18 cellular contexts compared by ENCODE assay signal in genomic region chr17:31072186-31072585, GRCh38. TPM values are rescaled to one million over a fixed set of nuclear protein-coding genes. Genes with fewer than 3 reads are reported as not detected.
DNase-seq lines count a peak whose midpoint lies in the region; ATAC-seq, FAIRE-seq and TF ChIP-seq lines count a peak whose summit lies in the region.
"Had no signal": no experiment of that assay in that cellular context is flagged by ENCODE, and none has a peak within 500 bp of the region (broad histone marks: within the 10 kb centered on the region; RNA-seq: fewer than 3 reads in every experiment).

No MANE protein-coding gene starts in this region.

- POLR2A ChIA-PET in RWPE1 (lab: Yijun Ruan, JAX; ENCODE audit: low non-redundant PET) = interaction anchor here (1.4 kb wide), 1 partner anchor 22 kb away, joined by 3 read pairs; the partner anchor contains the start of gene NF1

- CTCF ChIA-PET in RWPE1 (lab: Yijun Ruan, JAX) = interaction anchor here (0.7 kb wide), 1 partner anchor 22 kb away, joined by 3 read pairs; the partner anchor contains the start of gene NF1

- no peak for ATAC-seq in left colon
- ATAC-seq in HG03097 (IDR thresholded peaks at IDR 0.05; ENCODE audit: low FRiP score, unreplicated experiment) = no peak
- ATAC-seq: pancreas had no signal

- intact Hi-C loops in left colon (cut with DNase I, micrococcal nuclease) = no loop called here

- H3K36me3 ChIP-seq in cardiac muscle cell (no peaks in the 10 kb centered on the region), right atrium auricular region (no peaks in the 10 kb centered on the region)
- H3K36me3 ChIP-seq: pancreas, tibial nerve had no signal

- TF ChIP-seq CTCF in cardiac muscle cell (IDR thresholded peaks at IDR 0.05; ENCODE audit: low read depth, low read length) (no peak), right atrium auricular region (IDR thresholded peaks at IDR 0.05) (no peak), RWPE1 (conservative IDR thresholded peaks at IDR 0.05; ENCODE audit: low read depth) (no peak), fibroblast of pulmonary artery (IDR thresholded peaks at IDR 0.05; ENCODE audit: low read length, missing control alignments) (no peak), D721Med (IDR thresholded peaks at IDR 0.05; ENCODE audit: insufficient read depth, missing control alignments) (no peak)

- no peak for FAIRE-seq in D721Med (lab: Jason Lieb, UNC)
- FAIRE-seq: endothelial cell of umbilical vein, pancreas had no signal

- peak; percentile 24 to 42 for DNase-seq in cardiac muscle cell (ENCODE audit: low read depth in 1 of 2, low spot score in 1 of 2)
- DNase-seq in right atrium auricular region (ENCODE audit: low spot score) = no peak
- peak; percentile 83 for DNase-seq in RWPE1 (ENCODE audit: low spot score)
- peak; percentile 43 for DNase-seq in fibroblast of pulmonary artery (ENCODE audit: low read depth)
- no peak for DNase-seq in left colon
- no peak for DNase-seq in D721Med (ENCODE audit: insufficient read length, low spot score)
- no peak for DNase-seq in NCI-H1105 treated with DMSO at 0.1 percent for 48 hours (lab: John Stamatoyannopoulos, UW)
- DNase-seq: activated naive CD4-positive, alpha-beta T cell treated with anti-CD3 and anti-CD28 coated beads, Interleukin-2, amount 10 ng/mL, durations not matched to agents 7 days and 5 days; AML-193; central memory CD4-positive, alpha-beta T cell; DMS153; midbrain; NCI-H524; pancreas; stimulated activated CD8-positive, alpha-beta memory T cell treated with anti-CD3 and anti-CD28 coated beads, Interleukin-4, amount 100 ng/mL, for 48 hours had no signal

- H3K27me3 ChIP-seq in cardiac muscle cell (no peaks in the 10 kb centered on the region), right atrium auricular region (no peaks in the 10 kb centered on the region)
- H3K27me3 ChIP-seq: pancreas, tibial nerve had no signal

- H3K9me3 ChIP-seq in cardiac muscle cell (ENCODE audit: low read depth) (no peaks in the 10 kb centered on the region), right atrium auricular region (no peaks in the 10 kb centered on the region)
- H3K9me3 ChIP-seq: pancreas, tibial nerve had no signal

- H3K4me1 ChIP-seq in cardiac muscle cell (ENCODE audit: low read depth) = peaks cover 19% of the 10 kb centered on the region
- H3K4me1 ChIP-seq in right atrium auricular region = peaks cover 0 to 11% of the 10 kb centered on the region in 2 donors

- H3K4me3 ChIP-seq in cardiac muscle cell (no peak overlapping the region), right atrium auricular region (no peak overlapping the region), fibroblast of pulmonary artery (replicated peaks; ENCODE audit: low read depth, low read length) (no peak overlapping the region)
- H3K4me3 ChIP-seq: pancreas, tibial nerve had no signal

- H3K27ac ChIP-seq in cardiac muscle cell = no peak overlapping the region
- no peak overlapping the region for H3K27ac ChIP-seq in right atrium auricular region
- H3K27ac ChIP-seq in RWPE1 = no peak overlapping the region
- H3K27ac ChIP-seq: pancreas, tibial nerve had no signal

RNA-seq across cellular contexts. Expression of gene NF1, which starts 22.6 kb away (rescaled TPM):
- total RNA-seq in cardiac muscle cell = 17.5 and 32.9 TPM in 2 replicates
- 17.7 and 20.2 TPM in 2 replicates for polyA plus RNA-seq in cardiac muscle cell
- 10 to 100 TPM; 47.5 to 51.4 TPM for total RNA-seq in right atrium auricular region
- total RNA-seq in left colon = 10 to 100 TPM; 48.9 to 61.4 TPM

Comparison
In these comparisons a context has a peak if more than half of its experiments do, and no peak if none do; other contexts are left out.
1. DNase-seq: peak in cardiac muscle cell (2 of 2), RWPE1 (single experiment) and fibroblast of pulmonary artery (single experiment); none in right atrium auricular region (single experiment), left colon (0 of 2), D721Med (single experiment) and NCI-H1105 treated with DMSO at 0.1 percent for 48 hours (single experiment).